Comparison of ENCODE assay signal across 17 cellular contexts in the genomic region with DNA sequence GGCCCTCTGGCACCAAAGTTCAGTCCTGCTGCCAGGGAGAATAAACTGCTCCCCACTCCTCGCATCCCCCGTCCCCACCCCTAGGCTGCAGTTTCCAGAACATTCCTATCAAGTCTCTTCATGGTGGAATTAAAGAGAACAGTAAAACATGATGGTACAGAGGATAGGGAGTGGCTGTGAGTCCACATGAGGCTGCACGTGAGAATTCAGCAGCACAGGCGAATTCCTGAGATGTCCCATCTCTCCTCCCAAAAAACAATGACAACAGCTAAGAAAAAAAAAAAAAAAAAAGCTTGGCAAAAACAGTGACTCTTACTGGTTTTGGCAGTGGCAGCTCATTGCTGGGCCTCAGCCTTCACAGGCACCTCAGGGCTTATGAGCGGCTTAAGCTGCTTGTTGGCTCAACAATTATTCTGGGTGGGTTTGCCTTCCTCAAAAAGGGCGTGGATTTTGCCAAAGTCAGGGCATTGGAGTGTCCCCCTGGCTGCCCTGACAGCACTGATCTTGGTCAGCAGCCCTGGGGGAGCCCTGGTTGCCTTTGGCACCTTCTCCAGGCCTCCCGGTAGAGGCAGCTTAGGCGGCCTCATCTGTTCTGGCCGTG. TPM values are rescaled to one million over a fixed set of nuclear protein-coding genes. Genes with fewer than 3 reads are reported as not detected.
DNase-seq lines count a peak whose midpoint lies in the region; ATAC-seq and TF ChIP-seq lines count a peak whose summit lies in the region.
"Had no signal": no experiment of that assay in that cellular context is flagged by ENCODE, and none has a peak within 500 bp of the region (broad histone marks: within the 10 kb centered on the region; RNA-seq: fewer than 3 reads in every experiment).

No MANE protein-coding gene starts in this region.

- H3K4me3 Mint-ChIP-seq in HFFc6: no peak overlapping the region
- H3K4me3 Mint-ChIP-seq: activated naive CD4-positive, alpha-beta T cell treated with anti-CD3 and anti-CD28 coated beads, Interleukin-2, amount 10 ng/mL, durations not matched to agents 7 days and 5 days; CD4-positive, alpha-beta memory T cell had no signal

- no peaks in the 10 kb centered on the region for H3K9me3 Mint-ChIP-seq in HFFc6
- H3K9me3 Mint-ChIP-seq: activated naive CD4-positive, alpha-beta T cell treated with anti-CD3 and anti-CD28 coated beads, Interleukin-2, amount 10 ng/mL, durations not matched to agents 7 days and 5 days had no signal

- no peak overlapping the region for H3K9ac ChIP-seq in colonic mucosa (ENCODE audit: low read depth in 2 of 2, low read length in 2 of 2)

- H3K36me3 Mint-ChIP-seq in HFFc6 (ENCODE audit: low read depth): no peaks in the 10 kb centered on the region
- H3K36me3 Mint-ChIP-seq: activated naive CD4-positive, alpha-beta T cell treated with anti-CD3 and anti-CD28 coated beads, Interleukin-2, amount 10 ng/mL, durations not matched to agents 7 days and 5 days; CD4-positive, alpha-beta memory T cell had no signal

- intact Hi-C loops in colonic mucosa (cut with DNase I): no loop called here
- intact Hi-C loops in lower leg skin (cut with DNase I; ENCODE audit: low total_unique reads): no loop called here

- WGBS in lower leg skin, 2 donors: 24 to 34% methylated on average over 9 of the region's 9 CpGs
- 25% methylated on average over 8 of the region's 9 CpGs for WGBS in suprapubic skin

- TF ChIP-seq EP300 in suprapubic skin (IDR thresholded peaks at IDR 0.05): no peak

- DNase-seq in HFFc6 (peak; percentile 73), colonic mucosa (peak; percentile 61), lower leg skin (ENCODE audit: low spot score in 2 of 2) (peak; percentile 85 to 91), suprapubic skin (ENCODE audit: low spot score in 2 of 2) (peak in 1 of 2 donors; percentile 84), iPS-NIHi11 (ENCODE audit: low spot score) (no peak), GM10266 (ENCODE audit: extremely low spot score) (no peak)
- DNase-seq: activated CD8-positive, alpha-beta memory T cell treated with anti-CD3 and anti-CD28 coated beads for 24 hours; activated naive CD4-positive, alpha-beta T cell treated with anti-CD3 and anti-CD28 coated beads, Interleukin-2, amount 10 ng/mL, durations not matched to agents 7 days and 5 days; CD4-positive, alpha-beta memory T cell; NCI-H2081; NCI-H774; retina; SIG-M5; stimulated activated naive CD4-positive, alpha-beta T cell treated with Interleukin-2 at 50 U/mL for 16 hours had no signal

- H3K4me3 ChIP-seq in colonic mucosa: no peak overlapping the region
- H3K4me3 ChIP-seq in lower leg skin (ENCODE audit: low read depth, poor library complexity, severe bottlenecking): no peak overlapping the region
- H3K4me3 ChIP-seq in suprapubic skin: no peak overlapping the region
- H3K4me3 ChIP-seq: HAP-1 had no signal

- H3K9me3 ChIP-seq in colonic mucosa (no peaks in the 10 kb centered on the region), suprapubic skin (no peaks in the 10 kb centered on the region)
- H3K9me3 ChIP-seq: HAP-1 had no signal

- H3K36me3 ChIP-seq in colonic mucosa (no peaks in the 10 kb centered on the region), suprapubic skin (no peaks in the 10 kb centered on the region)
- H3K36me3 ChIP-seq: HAP-1 had no signal

- peaks cover 2% of the 10 kb centered on the region for H3K4me1 ChIP-seq in colonic mucosa
- peaks cover 59% of the 10 kb centered on the region for H3K4me1 ChIP-seq in suprapubic skin
- H3K4me1 ChIP-seq: HAP-1 had no signal

- peaks cover 42% of the 10 kb centered on the region for H3K4me1 Mint-ChIP-seq in HFFc6 (ENCODE audit: low read depth)

- ATAC-seq in HG03159 (IDR thresholded peaks at IDR 0.05; ENCODE audit: unreplicated experiment): no peak
- no peak for ATAC-seq in HG03280 (IDR thresholded peaks at IDR 0.05; ENCODE audit: unreplicated experiment)

- peak overlapping the region; percentile 26 for H3K27ac Mint-ChIP-seq in HFFc6
- H3K27ac Mint-ChIP-seq: activated naive CD4-positive, alpha-beta T cell treated with anti-CD3 and anti-CD28 coated beads, Interleukin-2, amount 10 ng/mL, durations not matched to agents 7 days and 5 days had no signal

- H3K27ac ChIP-seq in colonic mucosa: no peak overlapping the region
- H3K27ac ChIP-seq in suprapubic skin: peak overlapping the region; percentile 86

- TF ChIP-seq POLR2A in lower leg skin (IDR thresholded peaks at IDR 0.05) (no peak), suprapubic skin (IDR thresholded peaks at IDR 0.05) (no peak)

- H3K27me3 ChIP-seq in colonic mucosa (no peaks in the 10 kb centered on the region), suprapubic skin (no peaks in the 10 kb centered on the region)

- peaks cover 6% of the 10 kb centered on the region for H3K27me3 Mint-ChIP-seq in HFFc6 (ENCODE audit: insufficient read depth)
- H3K27me3 Mint-ChIP-seq: CD4-positive, alpha-beta memory T cell had no signal

- TF ChIP-seq CTCF in HFFc6 (IDR thresholded peaks at IDR 0.05) (no peak), colonic mucosa (IDR thresholded peaks at IDR 0.05) (no peak), lower leg skin (IDR thresholded peaks at IDR 0.05) (no peak), suprapubic skin (IDR thresholded peaks at IDR 0.05) (no peak), GM10266 (IDR thresholded peaks at IDR 0.05; ENCODE audit: control insufficient read depth, insufficient read depth, low read depth, missing control alignments) (no peak)

RNA-seq across cellular contexts. Expression of gene IFFO2, which starts 5.7 kb away (rescaled TPM):
- 10 to 100 TPM; 19.9 to 28.9 (median 21.0) TPM for total RNA-seq in HFFc6 (2021; fragmentation: NEBNext Ultra II Directional; extraction: Animal tissue kit (Norgen Biotek cat#: 25700))
- 10 to 100 TPM in 1 of 2 donors, 1 to 10 TPM in 1; 5.6 to 14.0 TPM for total RNA-seq in colonic mucosa
- total RNA-seq in lower leg skin: 100 to 1,000 TPM; 317 to 562 (median 451) TPM
- total RNA-seq in suprapubic skin: 100 to 1,000 TPM; 327 to 569 (median 449) TPM

RNA-seq across cellular contexts. Expression of gene ALDH4A1, which starts 59.9 kb away (rescaled TPM):
- total RNA-seq in HFFc6 (2021; fragmentation: NEBNext Ultra II Directional; extraction: Animal tissue kit (Norgen Biotek cat#: 25700)): 10 to 100 TPM; 18.3 to 24.1 (median 20.2) TPM
- total RNA-seq in colonic mucosa (10 to 100 TPM in 1 of 2 donors, 1 to 10 TPM in 1; 7.9 to 13.0 TPM), lower leg skin (10 to 100 TPM; 16.5 to 25.8 (median 22.1) TPM), suprapubic skin (10 to 100 TPM; 25.0 to 33.0 (median 29.6) TPM)

Comparison
In these comparisons a context has a peak if more than half of its experiments do, and no peak if none do; other contexts are left out.
1. DNase-seq: peak in HFFc6 (single experiment), colonic mucosa (single experiment) and lower leg skin (2 of 2); none in iPS-NIHi11 (single experiment) and GM10266 (single experiment).
2. RNA of gene IFFO2, which starts 5.7 kb away (total RNA-seq): 317 to 562 TPM in lower leg skin and 327 to 569 TPM in suprapubic skin; 19.9 to 28.9 TPM in HFFc6 and 5.6 to 14.0 TPM in colonic mucosa; every median in the first group is over 10 times any median in the second.